1 cellular context compared by ENCODE assay signal in the genomic region with DNA sequence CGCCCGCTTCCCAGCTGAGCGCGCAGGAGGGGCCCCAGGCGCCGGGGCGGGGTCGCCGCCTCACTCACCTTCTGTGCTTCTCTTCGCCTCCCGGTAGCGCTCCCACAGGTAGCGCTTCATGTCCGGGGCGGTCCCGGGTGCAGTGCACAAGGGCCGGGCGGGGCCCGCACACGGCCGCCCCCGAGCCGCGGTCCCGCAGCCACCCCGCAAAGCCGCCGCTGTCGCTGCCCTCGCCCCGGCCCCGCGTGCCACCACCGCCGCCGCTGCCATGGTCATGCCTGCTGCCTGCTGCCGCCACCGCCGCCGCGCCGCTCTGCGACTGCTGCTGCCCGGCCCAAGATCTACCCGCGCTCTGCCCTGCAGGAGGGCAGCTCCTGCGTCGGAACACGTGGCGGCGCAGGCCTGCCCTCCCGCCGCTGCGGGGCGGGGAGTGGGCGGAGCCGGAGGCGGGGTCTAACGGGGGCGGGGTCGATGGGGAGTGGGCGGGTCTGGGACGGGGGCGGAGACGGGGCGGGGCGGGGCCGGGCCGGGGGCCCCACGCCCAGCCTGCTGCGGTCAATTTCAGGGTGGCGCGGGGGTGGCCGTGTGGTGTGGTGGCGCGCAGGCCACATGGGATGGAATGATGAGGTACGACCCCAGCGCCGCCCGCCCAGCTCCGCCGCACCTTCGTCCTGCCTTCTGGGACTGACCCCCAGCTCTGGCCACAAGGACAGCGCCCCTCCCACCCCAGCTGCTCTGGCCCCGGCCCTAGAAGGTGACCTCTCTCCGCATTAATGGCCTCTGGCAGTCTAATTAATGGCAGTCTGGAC.
TF ChIP-seq lines count a peak whose summit lies in the region.

Gene NT5DC3 (minus strand): TSS at position 354 of the 809 bp plus-strand sequence. CDS start 78 bp downstream, at position 276.

TF ChIP-seq in HepG2, 621 proteins besides CTCF, POLR2A, EP300 and RAD21 (continued from another document and continues in another):
- TF ChIP-seq, protein P1, sequence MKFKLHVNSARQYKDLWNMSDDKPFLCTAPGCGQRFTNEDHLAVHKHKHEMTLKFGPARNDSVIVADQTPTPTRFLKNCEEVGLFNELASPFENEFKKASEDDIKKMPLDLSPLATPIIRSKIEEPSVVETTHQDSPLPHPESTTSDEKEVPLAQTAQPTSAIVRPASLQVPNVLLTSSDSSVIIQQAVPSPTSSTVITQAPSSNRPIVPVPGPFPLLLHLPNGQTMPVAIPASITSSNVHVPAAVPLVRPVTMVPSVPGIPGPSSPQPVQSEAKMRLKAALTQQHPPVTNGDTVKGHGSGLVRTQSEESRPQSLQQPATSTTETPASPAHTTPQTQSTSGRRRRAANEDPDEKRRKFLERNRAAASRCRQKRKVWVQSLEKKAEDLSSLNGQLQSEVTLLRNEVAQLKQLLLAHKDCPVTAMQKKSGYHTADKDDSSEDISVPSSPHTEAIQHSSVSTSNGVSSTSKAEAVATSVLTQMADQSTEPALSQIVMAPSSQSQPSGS (CRISPR knock-in tag; IDR thresholded peaks at IDR 0.05): no peak
- TF ChIP-seq, protein P2, sequence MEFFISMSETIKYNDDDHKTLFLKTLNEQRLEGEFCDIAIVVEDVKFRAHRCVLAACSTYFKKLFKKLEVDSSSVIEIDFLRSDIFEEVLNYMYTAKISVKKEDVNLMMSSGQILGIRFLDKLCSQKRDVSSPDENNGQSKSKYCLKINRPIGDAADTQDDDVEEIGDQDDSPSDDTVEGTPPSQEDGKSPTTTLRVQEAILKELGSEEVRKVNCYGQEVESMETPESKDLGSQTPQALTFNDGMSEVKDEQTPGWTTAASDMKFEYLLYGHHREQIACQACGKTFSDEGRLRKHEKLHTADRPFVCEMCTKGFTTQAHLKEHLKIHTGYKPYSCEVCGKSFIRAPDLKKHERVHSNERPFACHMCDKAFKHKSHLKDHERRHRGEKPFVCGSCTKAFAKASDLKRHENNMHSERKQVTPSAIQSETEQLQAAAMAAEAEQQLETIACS (CRISPR knock-in tag; IDR thresholded peaks at IDR 0.05): no peak
- TF ChIP-seq ZFP41 (CRISPR knock-in tag; IDR thresholded peaks at IDR 0.05; ENCODE audit: borderline replicate concordance) (no peak), SP5 (CRISPR knock-in tag; IDR thresholded peaks at IDR 0.05; ENCODE audit: borderline replicate concordance, low read depth) (peak; percentile 64; the same call in 1 of the 2 replicates), ZNF280D (CRISPR knock-in tag; IDR thresholded peaks at IDR 0.05) (no peak), ZNF350 (CRISPR knock-in tag; IDR thresholded peaks at IDR 0.05; ENCODE audit: borderline replicate concordance, low read depth) (no peak), ZNF557 (CRISPR knock-in tag; IDR thresholded peaks at IDR 0.05) (no peak), ZNF30 (CRISPR knock-in tag; IDR thresholded peaks at IDR 0.05) (no peak), MTF2 (CRISPR knock-in tag; IDR thresholded peaks at IDR 0.05; ENCODE audit: borderline replicate concordance) (no peak), FLYWCH1 (CRISPR knock-in tag; IDR thresholded peaks at IDR 0.05) (no peak), CREB1 (IDR thresholded peaks at IDR 0.05) (no peak), CREB1 (CRISPR knock-in tag; IDR thresholded peaks at IDR 0.05) (no peak), ZNF180 (CRISPR knock-in tag; IDR thresholded peaks at IDR 0.05; ENCODE audit: borderline replicate concordance, low read depth) (no peak), RNF2 (conservative IDR thresholded peaks at IDR 0.05; ENCODE audit: low read depth) (peak; percentile 85), ZNF558 (CRISPR knock-in tag; IDR thresholded peaks at IDR 0.05; ENCODE audit: borderline replicate concordance) (peak; percentile 77; the same call in 1 of the 2 replicates), ZKSCAN1 (IDR thresholded peaks at IDR 0.05; ENCODE audit: low read length) (no peak), ZNF224 (CRISPR knock-in tag; IDR thresholded peaks at IDR 0.05) (no peak), ETV6 (CRISPR knock-in tag; conservative IDR thresholded peaks at IDR 0.05) (no peak), GRHL1 (CRISPR knock-in tag; conservative IDR thresholded peaks at IDR 0.05) (no peak), GATAD2A (CRISPR knock-in tag; IDR thresholded peaks at IDR 0.05) (no peak), ZBTB1 (CRISPR knock-in tag; IDR thresholded peaks at IDR 0.05; ENCODE audit: borderline replicate concordance) (no peak), SNRNP70 (IDR thresholded peaks at IDR 0.05; ENCODE audit: low read depth, low read length) (no peak), ZNF577 (CRISPR knock-in tag; IDR thresholded peaks at IDR 0.05; ENCODE audit: borderline replicate concordance, low read depth) (no peak), EZH2 (conservative IDR thresholded peaks at IDR 0.05; ENCODE audit: low read depth, low read length) (no peak), MAFF (IDR thresholded peaks at IDR 0.05; ENCODE audit: low read depth, low read length) (no peak), ZNF441 (CRISPR knock-in tag; IDR thresholded peaks at IDR 0.05; ENCODE audit: borderline replicate concordance) (no peak), ARID2 (CRISPR knock-in tag; IDR thresholded peaks at IDR 0.05; ENCODE audit: borderline replicate concordance) (0 out of 2 replicates have a peak, but pooled peaks have one; percentile 42), KLF9 (CRISPR knock-in tag; IDR thresholded peaks at IDR 0.05; ENCODE audit: low read depth) (no peak), PHF20 (CRISPR knock-in tag; IDR thresholded peaks at IDR 0.05) (no peak), ZNF563 (CRISPR knock-in tag; IDR thresholded peaks at IDR 0.05) (no peak), ZNF83 (CRISPR knock-in tag; IDR thresholded peaks at IDR 0.05; ENCODE audit: borderline replicate concordance) (no peak), MEIS2 (CRISPR knock-in tag; IDR thresholded peaks at IDR 0.05) (peak; percentile 49; the same call in 1 of the 2 replicates), DMAP1 (CRISPR knock-in tag; IDR thresholded peaks at IDR 0.05) (peak; percentile 67)
- TF ChIP-seq, protein P3, sequence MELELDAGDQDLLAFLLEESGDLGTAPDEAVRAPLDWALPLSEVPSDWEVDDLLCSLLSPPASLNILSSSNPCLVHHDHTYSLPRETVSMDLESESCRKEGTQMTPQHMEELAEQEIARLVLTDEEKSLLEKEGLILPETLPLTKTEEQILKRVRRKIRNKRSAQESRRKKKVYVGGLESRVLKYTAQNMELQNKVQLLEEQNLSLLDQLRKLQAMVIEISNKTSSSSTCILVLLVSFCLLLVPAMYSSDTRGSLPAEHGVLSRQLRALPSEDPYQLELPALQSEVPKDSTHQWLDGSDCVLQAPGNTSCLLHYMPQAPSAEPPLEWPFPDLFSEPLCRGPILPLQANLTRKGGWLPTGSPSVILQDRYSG (CRISPR knock-in tag; IDR thresholded peaks at IDR 0.05): no peak
- TF ChIP-seq, protein P4, sequence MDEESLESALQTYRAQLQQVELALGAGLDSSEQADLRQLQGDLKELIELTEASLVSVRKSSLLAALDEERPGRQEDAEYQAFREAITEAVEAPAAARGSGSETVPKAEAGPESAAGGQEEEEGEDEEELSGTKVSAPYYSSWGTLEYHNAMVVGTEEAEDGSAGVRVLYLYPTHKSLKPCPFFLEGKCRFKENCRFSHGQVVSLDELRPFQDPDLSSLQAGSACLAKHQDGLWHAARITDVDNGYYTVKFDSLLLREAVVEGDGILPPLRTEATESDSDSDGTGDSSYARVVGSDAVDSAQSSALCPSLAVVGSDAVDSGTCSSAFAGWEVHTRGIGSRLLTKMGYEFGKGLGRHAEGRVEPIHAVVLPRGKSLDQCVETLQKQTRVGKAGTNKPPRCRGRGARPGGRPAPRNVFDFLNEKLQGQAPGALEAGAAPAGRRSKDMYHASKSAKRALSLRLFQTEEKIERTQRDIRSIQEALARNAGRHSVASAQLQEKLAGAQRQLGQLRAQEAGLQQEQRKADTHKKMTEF (CRISPR knock-in tag; IDR thresholded peaks at IDR 0.05): peak; percentile 0; the same call in 1 of the 2 replicates
- TF ChIP-seq, protein P5, sequence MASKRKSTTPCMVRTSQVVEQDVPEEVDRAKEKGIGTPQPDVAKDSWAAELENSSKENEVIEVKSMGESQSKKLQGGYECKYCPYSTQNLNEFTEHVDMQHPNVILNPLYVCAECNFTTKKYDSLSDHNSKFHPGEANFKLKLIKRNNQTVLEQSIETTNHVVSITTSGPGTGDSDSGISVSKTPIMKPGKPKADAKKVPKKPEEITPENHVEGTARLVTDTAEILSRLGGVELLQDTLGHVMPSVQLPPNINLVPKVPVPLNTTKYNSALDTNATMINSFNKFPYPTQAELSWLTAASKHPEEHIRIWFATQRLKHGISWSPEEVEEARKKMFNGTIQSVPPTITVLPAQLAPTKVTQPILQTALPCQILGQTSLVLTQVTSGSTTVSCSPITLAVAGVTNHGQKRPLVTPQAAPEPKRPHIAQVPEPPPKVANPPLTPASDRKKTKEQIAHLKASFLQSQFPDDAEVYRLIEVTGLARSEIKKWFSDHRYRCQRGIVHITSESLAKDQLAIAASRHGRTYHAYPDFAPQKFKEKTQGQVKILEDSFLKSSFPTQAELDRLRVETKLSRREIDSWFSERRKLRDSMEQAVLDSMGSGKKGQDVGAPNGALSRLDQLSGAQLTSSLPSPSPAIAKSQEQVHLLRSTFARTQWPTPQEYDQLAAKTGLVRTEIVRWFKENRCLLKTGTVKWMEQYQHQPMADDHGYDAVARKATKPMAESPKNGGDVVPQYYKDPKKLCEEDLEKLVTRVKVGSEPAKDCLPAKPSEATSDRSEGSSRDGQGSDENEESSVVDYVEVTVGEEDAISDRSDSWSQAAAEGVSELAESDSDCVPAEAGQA (IDR thresholded peaks at IDR 0.05; ENCODE audit: low read depth): 0 out of 2 replicates have a peak, but pooled peaks have one; percentile 27
- TF ChIP-seq, protein P5 (CRISPR knock-in tag; IDR thresholded peaks at IDR 0.05; ENCODE audit: borderline replicate concordance): no peak
- TF ChIP-seq, protein P6, sequence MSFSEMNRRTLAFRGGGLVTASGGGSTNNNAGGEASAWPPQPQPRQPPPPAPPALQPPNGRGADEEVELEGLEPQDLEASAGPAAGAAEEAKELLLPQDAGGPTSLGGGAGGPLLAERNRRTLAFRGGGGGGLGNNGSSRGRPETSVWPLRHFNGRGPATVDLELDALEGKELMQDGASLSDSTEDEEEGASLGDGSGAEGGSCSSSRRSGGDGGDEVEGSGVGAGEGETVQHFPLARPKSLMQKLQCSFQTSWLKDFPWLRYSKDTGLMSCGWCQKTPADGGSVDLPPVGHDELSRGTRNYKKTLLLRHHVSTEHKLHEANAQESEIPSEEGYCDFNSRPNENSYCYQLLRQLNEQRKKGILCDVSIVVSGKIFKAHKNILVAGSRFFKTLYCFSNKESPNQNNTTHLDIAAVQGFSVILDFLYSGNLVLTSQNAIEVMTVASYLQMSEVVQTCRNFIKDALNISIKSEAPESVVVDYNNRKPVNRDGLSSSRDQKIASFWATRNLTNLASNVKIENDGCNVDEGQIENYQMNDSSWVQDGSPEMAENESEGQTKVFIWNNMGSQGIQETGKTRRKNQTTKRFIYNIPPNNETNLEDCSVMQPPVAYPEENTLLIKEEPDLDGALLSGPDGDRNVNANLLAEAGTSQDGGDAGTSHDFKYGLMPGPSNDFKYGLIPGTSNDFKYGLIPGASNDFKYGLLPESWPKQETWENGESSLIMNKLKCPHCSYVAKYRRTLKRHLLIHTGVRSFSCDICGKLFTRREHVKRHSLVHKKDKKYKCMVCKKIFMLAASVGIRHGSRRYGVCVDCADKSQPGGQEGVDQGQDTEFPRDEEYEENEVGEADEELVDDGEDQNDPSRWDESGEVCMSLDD (CRISPR knock-in tag; IDR thresholded peaks at IDR 0.05; ENCODE audit: borderline replicate concordance): no peak
- TF ChIP-seq, protein P7, sequence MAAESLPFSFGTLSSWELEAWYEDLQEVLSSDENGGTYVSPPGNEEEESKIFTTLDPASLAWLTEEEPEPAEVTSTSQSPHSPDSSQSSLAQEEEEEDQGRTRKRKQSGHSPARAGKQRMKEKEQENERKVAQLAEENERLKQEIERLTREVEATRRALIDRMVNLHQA (CRISPR knock-in tag; IDR thresholded peaks at IDR 0.05): no peak
